3 cellular contexts compared by ENCODE assay signal in the genomic region with DNA sequence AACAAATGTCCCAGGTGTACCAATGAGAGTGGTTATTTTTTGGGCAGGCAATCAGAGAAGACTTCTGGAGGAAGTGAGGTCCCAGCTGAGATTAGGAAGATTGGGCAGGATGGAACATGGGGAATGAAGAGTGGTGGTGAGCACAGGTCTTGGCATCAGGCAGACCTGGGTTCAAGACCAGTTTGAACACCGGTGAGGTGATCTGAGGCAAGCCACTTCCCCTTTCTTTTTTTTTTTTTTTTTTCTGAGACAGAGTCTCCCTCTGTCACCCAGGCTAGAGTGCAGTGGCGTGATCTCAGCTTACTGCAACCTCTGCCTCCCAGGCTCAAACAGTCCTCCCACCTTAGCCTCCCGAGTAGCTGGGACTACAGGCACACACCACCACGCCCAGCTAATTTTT.
DNase-seq lines count a peak whose midpoint lies in the region; ATAC-seq, FAIRE-seq and TF ChIP-seq lines count a peak whose summit lies in the region.
"Not testable (repeated sequence)": the region's sequence is repeated elsewhere in the genome, so short reads cannot be mapped to it uniquely, and the experiment has no call there.

No MANE protein-coding gene starts in this region.

- H3K4me2 ChIP-seq in GM12878 (ENCODE audit: control insufficient read depth, insufficient read depth); K562 (ENCODE audit: insufficient read depth, low read length): not testable (repeated sequence)

- POLR2A ChIA-PET in GM12878 (lab: Charles Lee) = not testable (repeated sequence)
- POLR2A ChIA-PET in K562 (lab: Yijun Ruan, JAX) = interaction anchor here (0.6 kb wide), 1 partner anchor 12 kb away, joined by 3 read pairs; no protein-coding TSS in a partner anchor

- H3K9ac ChIP-seq in GM12878 (ENCODE audit: control insufficient read depth, insufficient read depth, low read length); K562 (ENCODE audit: insufficient read depth in 1 of 2, low read depth in 2 of 2, low read length in 2 of 2): not testable (repeated sequence)

- not testable (repeated sequence) for DNase-seq in GM12891 (ENCODE audit: insufficient read length, low spot score); GM12878 (ENCODE audit: low read depth, low spot score); K562 (ENCODE audit: extremely low read depth in 1 of 4, low spot score in 3 of 4)

- CTCF ChIA-PET in GM12878 (lab: Yijun Ruan, JAX) = not testable (repeated sequence)
- CTCF ChIA-PET in K562 (lab: Yijun Ruan, JAX; ENCODE audit: low intra/inter-chr PET ratio) = interaction anchor here (0.7 kb wide), 1 partner anchor 354 kb away, joined by 7 read pairs; no protein-coding TSS in a partner anchor

- H3K79me2 ChIP-seq in GM12878 (ENCODE audit: control insufficient read depth, insufficient read depth, low read length); K562 (ENCODE audit: control insufficient read depth, insufficient read depth, low read length): not testable (repeated sequence)

- not testable (repeated sequence) for ATAC-seq in GM12878, K562

- not testable (repeated sequence) for H2AFZ ChIP-seq in GM12878 (ENCODE audit: control insufficient read depth, low read depth, low read length); K562 (ENCODE audit: low read depth, low read length)

- not testable (repeated sequence) for H3K36me3 ChIP-seq in GM12878 (ENCODE audit: control insufficient read depth in 2 of 2, insufficient read depth in 2 of 2, low read length in 1 of 2); K562 (ENCODE audit: control insufficient read depth, insufficient read depth, low read length)

- not testable (repeated sequence) for H3K4me1 ChIP-seq in GM12878 (ENCODE audit: control insufficient read depth, insufficient read depth, low read length); K562 (replicated peaks in 1 of 2; ENCODE audit: control insufficient read depth in 2 of 2, insufficient read depth in 2 of 2, low read length in 2 of 2)

- not testable (repeated sequence) for H3K27me3 ChIP-seq in GM12878 (replicated peaks in 1 of 2; ENCODE audit: control insufficient read depth in 2 of 2, insufficient read depth in 2 of 2, low read length in 1 of 2)
- peaks cover 8 to 38% of the 10 kb centered on the region in 2 experiments; a peak in 4 of 5 replicates for H3K27me3 ChIP-seq in K562 (ENCODE audit: control insufficient read depth in 2 of 2, insufficient read depth in 2 of 2, low read length in 2 of 2)

- FAIRE-seq in GM12891 (lab: Jason Lieb, UNC); GM12878 (lab: Jason Lieb, UNC); K562 (lab: Jason Lieb, UNC): not testable (repeated sequence)

- H3K27ac ChIP-seq in GM12878 (ENCODE audit: control insufficient read depth, insufficient read depth); K562 (ENCODE audit: extremely low read depth, low read depth, low read length): not testable (repeated sequence)

- in situ Hi-C loops in GM12878 (cut with MboI); K562 (cut with MboI): not testable (repeated sequence)

- H3K9me3 ChIP-seq in GM12878 (replicated peaks; ENCODE audit: control insufficient read depth, insufficient read depth, low read length); K562 (replicated peaks; ENCODE audit: control insufficient read depth, insufficient read depth, low read depth, low read length): not testable (repeated sequence)

- intact Hi-C loops in GM12878 (cut with micrococcal nuclease; ENCODE audit: unreplicated experiment); K562 (cut with micrococcal nuclease): not testable (repeated sequence)

- RAD21 ChIA-PET in GM12878 (lab: Charles Lee; ENCODE audit: unreplicated experiment) = not testable (repeated sequence)

- SMC1A ChIA-PET in GM12878 (lab: Charles Lee; ENCODE audit: uncharacterized antibody, unreplicated experiment) = not testable (repeated sequence)

- H3K4me3 ChIP-seq in GM12878, K562: not testable (repeated sequence)

- not testable (repeated sequence) for TF ChIP-seq POLR2A in GM12891 (IDR thresholded peaks at IDR 0.05; ENCODE audit: low read depth, low read length); GM12878 (IDR thresholded peaks at IDR 0.05; ENCODE audit: low read depth, low read length); K562 (conservative IDR thresholded peaks at IDR 0.05)

- TF ChIP-seq RAD21 in GM12878 (IDR thresholded peaks at IDR 0.05; ENCODE audit: insufficient read depth, low read depth, low read length); K562 (CRISPR knock-in tag; conservative IDR thresholded peaks at IDR 0.05 in 1 of 2, IDR thresholded peaks at IDR 0.05 in 1 of 2): not testable (repeated sequence)

- not testable (repeated sequence) for TF ChIP-seq EP300 in GM12878 (IDR thresholded peaks at IDR 0.05; ENCODE audit: borderline replicate concordance in 1 of 2, control insufficient read depth in 1 of 2, low read depth in 2 of 2, low read length in 2 of 2); K562 (IDR thresholded peaks at IDR 0.05; ENCODE audit: low read length)

- H3K9me1 ChIP-seq in K562 (ENCODE audit: control insufficient read depth, insufficient read depth, low read length) = not testable (repeated sequence)

- H4K20me1 ChIP-seq in GM12878 (ENCODE audit: control insufficient read depth, insufficient read depth); K562 (replicated peaks; ENCODE audit: control insufficient read depth, insufficient read depth, low read length): not testable (repeated sequence)

- BruUV-seq in GM12878 (replicated peaks; lab: Mats Ljungman, UMichigan); K562 (replicated peaks; lab: Mats Ljungman, UMichigan): not testable (repeated sequence)

- TF ChIP-seq CTCF in GM12878 (IDR thresholded peaks at IDR 0.05 in 2 of 3, conservative IDR thresholded peaks at IDR 0.05 in 1 of 3; ENCODE audit: control insufficient read depth in 2 of 3, extremely low read depth in 1 of 3, insufficient read depth in 1 of 3, low read depth in 3 of 3, low read length in 3 of 3); K562 (IDR thresholded peaks at IDR 0.05 in 2 of 3, conservative IDR thresholded peaks at IDR 0.05 in 1 of 3; ENCODE audit: insufficient read depth in 2 of 3, low read depth in 1 of 3, low read length in 3 of 3): not testable (repeated sequence)

- 4% methylated on average over 3 of the region's 4 CpGs for WGBS in GM12878 (ENCODE audit: insufficient coverage, insufficient replicate concordance, low lambda C conversion rate, missing lambda C conversion rate)
- 0% methylated on average over 2 of the region's 4 CpGs for WGBS in K562 (ENCODE audit: insufficient coverage, low coverage, missing lambda C conversion rate)

TF ChIP-seq in GM12891, 5 proteins besides CTCF, POLR2A, EP300 and RAD21:
- peak; percentile 41; the same call in 1 of the 2 replicates for TF ChIP-seq SPI1 (IDR thresholded peaks at IDR 0.05; ENCODE audit: low read depth, low read length)

TF ChIP-seq in GM12878, 131 proteins besides CTCF, POLR2A, EP300 and RAD21:
- 0 out of 2 replicates have a peak, but pooled peaks have one; percentile 2 for TF ChIP-seq SPI1 (IDR thresholded peaks at IDR 0.05; ENCODE audit: borderline replicate concordance, insufficient read depth, low read depth, low read length)
TF ChIP-seq in GM12878: peak in this region for 1; not testable (repeated sequence) for 130.

TF ChIP-seq in K562, 482 proteins besides CTCF, POLR2A, EP300 and RAD21:
- 0 out of 2 replicates have a peak, but pooled peaks have one; percentile 57 for TF ChIP-seq SPI1 (IDR thresholded peaks at IDR 0.05; ENCODE audit: borderline replicate concordance, low read depth, low read length)
